ENCODE assay signal across 8 cellular contexts in genomic region chr6:116254297-116254724, GRCh38. TPM values are rescaled to one million over a fixed set of nuclear protein-coding genes. Genes with fewer than 3 reads are reported as not detected.
DNase-seq lines count a peak whose midpoint lies in the region; ATAC-seq, FAIRE-seq and TF ChIP-seq lines count a peak whose summit lies in the region.

No MANE protein-coding gene starts in this region.

- no peaks in the 10 kb centered on the region for H3K9me3 Mint-ChIP-seq in activated T-cell treated with anti-CD3 and anti-CD28 coated beads, Interleukin-2, amount 50 U/mL, for 24 hours

- no peak for DNase-seq in kidney
- DNase-seq in activated T-cell treated with anti-CD3 and anti-CD28 coated beads, Interleukin-2, amount 50 U/mL, for 24 hours: no peak
- DNase-seq in HTR-8/SVneo (ENCODE audit: insufficient read length, low spot score): no peak
- no peak for DNase-seq in retina
- DNase-seq in COLO829 (ENCODE audit: low spot score): no peak

- no peaks in the 10 kb centered on the region for H3K27me3 Mint-ChIP-seq in activated T-cell treated with anti-CD3 and anti-CD28 coated beads, Interleukin-2, amount 50 U/mL, for 24 hours

- no peak overlapping the region for H3K4me3 Mint-ChIP-seq in activated T-cell treated with anti-CD3 and anti-CD28 coated beads, Interleukin-2, amount 50 U/mL, for 24 hours

- H3K9ac ChIP-seq in SU-DHL-6 (ENCODE audit: low read length): peak overlapping the region; percentile 74
- H3K9ac ChIP-seq in kidney (ENCODE audit: low read length in 2 of 2): peak overlapping the region; percentile 71 to 84

- no peaks in the 10 kb centered on the region for H4K20me1 ChIP-seq in SU-DHL-6 (ENCODE audit: low read depth, low read length)

- H3K4me1 Mint-ChIP-seq in activated T-cell treated with anti-CD3 and anti-CD28 coated beads, Interleukin-2, amount 50 U/mL, for 24 hours (ENCODE audit: low read depth): peaks cover 4% of the 10 kb centered on the region

- no peaks in the 10 kb centered on the region for H3F3A ChIP-seq in SU-DHL-6 (ENCODE audit: insufficient read depth)

- no peaks in the 10 kb centered on the region for H3K27me3 ChIP-seq in SU-DHL-6 (ENCODE audit: low read length)

- FAIRE-seq in kidney (lab: Jason Lieb, UNC) (no peak), HTR-8/SVneo (lab: Jason Lieb, UNC) (no peak)

- H3K27ac ChIP-seq in SU-DHL-6 (ENCODE audit: low read depth, low read length) (no peak overlapping the region; the same call in 1 of the 2 replicates), kidney (ENCODE audit: low read depth in 2 of 2, low read length in 2 of 2) (peak overlapping the region; percentile 75 to 89)

- H3K4me3 ChIP-seq in GM12875 (ENCODE audit: low read depth, low read length) (peak overlapping the region; percentile 73), SU-DHL-6 (ENCODE audit: insufficient read depth, low read length, poor library complexity, severe bottlenecking) (peak overlapping the region; percentile 68), kidney (ENCODE audit: low read length in 2 of 2) (peak overlapping the region; percentile 65 to 92)

- peak overlapping the region; percentile 92 for H3K4me2 ChIP-seq in SU-DHL-6 (ENCODE audit: low read depth, low read length, poor library complexity, severe bottlenecking)

- ATAC-seq in HG02763 (IDR thresholded peaks at IDR 0.05; ENCODE audit: unreplicated experiment): peak; percentile 26

- intact Hi-C loops in kidney (cut with DNase I): no loop called here

- TF ChIP-seq CTCF in GM12875 (IDR thresholded peaks at IDR 0.05; ENCODE audit: borderline replicate concordance, insufficient read depth, low read depth, low read length) (no peak), SU-DHL-6 (IDR thresholded peaks at IDR 0.05; ENCODE audit: insufficient read depth, low read length, poor library complexity, severe bottlenecking) (no peak), kidney (IDR thresholded peaks at IDR 0.05; ENCODE audit: borderline replicate concordance, extremely low read depth, insufficient read depth) (no peak)

- H3K9me3 ChIP-seq in SU-DHL-6 (ENCODE audit: insufficient read depth, low read length) (no peaks in the 10 kb centered on the region), kidney (ENCODE audit: control insufficient read depth in 1 of 2, low read length in 2 of 2) (no peaks in the 10 kb centered on the region)

- peak overlapping the region; percentile 91 for H2AFZ ChIP-seq in SU-DHL-6 (ENCODE audit: low read depth, low read length, severe bottlenecking)

- peaks cover 30% of the 10 kb centered on the region for H3K36me3 Mint-ChIP-seq in activated T-cell treated with anti-CD3 and anti-CD28 coated beads, Interleukin-2, amount 50 U/mL, for 24 hours (ENCODE audit: low read depth)

- peaks cover 29% of the 10 kb centered on the region in 2 donors for H3K4me1 ChIP-seq in kidney (ENCODE audit: control insufficient read depth in 1 of 2, insufficient read depth in 1 of 2, low read depth in 1 of 2, low read length in 2 of 2)

- no peak overlapping the region for H3K27ac Mint-ChIP-seq in activated T-cell treated with anti-CD3 and anti-CD28 coated beads, Interleukin-2, amount 50 U/mL, for 24 hours

- H3K79me2 ChIP-seq in SU-DHL-6 (ENCODE audit: insufficient read depth, low read length): no peaks in the 10 kb centered on the region

- no peaks in the 10 kb centered on the region for H3K9me2 ChIP-seq in SU-DHL-6 (replicated peaks; ENCODE audit: insufficient read depth, low read length)

- H3K36me3 ChIP-seq in SU-DHL-6 (ENCODE audit: low read length): no peaks in the 10 kb centered on the region
- H3K36me3 ChIP-seq in kidney (ENCODE audit: control insufficient read depth in 1 of 2, insufficient read depth in 2 of 2, low read length in 2 of 2): peaks cover 0 to 2% of the 10 kb centered on the region in 2 donors

RNA-seq across cellular contexts. Expression of gene TSPYL4, which starts 0.4 kb away (rescaled TPM):
- 25.8 TPM for total RNA-seq in kidney
- polyA plus RNA-seq in kidney (ENCODE audit: insufficient read depth, low read depth, low replicate concordance): 15.2 TPM

RNA-seq across cellular contexts. Expression of gene TSPYL1, which starts 25.4 kb away (rescaled TPM):
- 112 TPM for total RNA-seq in kidney
- 68.7 TPM for polyA plus RNA-seq in kidney (ENCODE audit: insufficient read depth, low read depth, low replicate concordance)
